ENCODE assay signal across 34 cellular contexts in the genomic region with DNA sequence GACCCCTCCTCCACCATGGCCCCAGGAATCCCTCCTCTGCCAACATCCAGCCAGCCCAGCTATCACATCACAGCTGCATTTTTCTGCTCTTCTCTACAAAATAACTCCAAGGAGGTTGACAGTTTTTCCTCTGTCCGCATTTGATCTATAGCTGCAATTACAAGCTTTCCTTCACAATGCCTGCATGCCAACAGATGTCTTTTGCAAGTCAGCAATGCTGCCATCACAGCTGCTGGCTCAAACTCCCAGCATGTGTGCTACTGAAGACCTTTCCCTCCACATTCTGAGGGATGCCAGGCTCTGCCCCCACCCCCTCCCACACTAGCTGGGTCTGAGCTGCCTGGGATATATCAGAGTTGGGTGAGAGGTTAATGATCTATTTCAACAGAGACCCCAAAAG.
"Had no signal": no experiment of that assay in that cellular context is flagged by ENCODE, and none has a peak within 500 bp of the region (broad histone marks: within the 10 kb centered on the region; RNA-seq: fewer than 3 reads in every experiment).

No MANE protein-coding gene starts in this region.

- H3K4me1 Mint-ChIP-seq: activated naive CD8-positive, alpha-beta T cell treated with anti-CD3 and anti-CD28 coated beads for 36 hours had no signal

- H3K27ac ChIP-seq: ascending aorta, cardiac muscle cell, gastroesophageal sphincter, hepatocyte, upper lobe of left lung, VCaP had no signal

- H3K9me3 ChIP-seq: adrenal gland, ascending aorta, gastroesophageal sphincter had no signal

- H3K4me3 Mint-ChIP-seq: activated CD4-positive, alpha-beta memory T cell treated with anti-CD3 and anti-CD28 coated beads for 36 hours; activated naive CD4-positive, alpha-beta T cell treated with anti-CD3 and anti-CD28 coated beads for 36 hours; activated naive CD8-positive, alpha-beta T cell treated with anti-CD3 and anti-CD28 coated beads for 36 hours; activated T-helper 1 cell treated with anti-CD3 and anti-CD28 coated beads, Interleukin-12 subunit alpha, Interleukin-12 subunit beta, Interleukin-2, Interleukin-4 antibody, amounts not matched to agents 30 ng/mL and 10 ng/mL and 1 ng/mL, durations not matched to agents 14 hours and 24 hours and 36 hours; brain; effector memory CD8-positive, alpha-beta T cell; naive thymus-derived CD8-positive, alpha-beta T cell; stimulated activated memory B cell treated with anti-CD40 and anti-IgM and Interleukin-4, amounts not matched to agents 10 μg/mL and 1 μg/mL and 100 μg/mL, for 72 hours; stimulated activated naive CD8-positive, alpha-beta T cell treated with anti-CD3 and anti-CD28 coated beads, Interleukin-15, amount 100 ng/mL, for 72 hours; T-helper 1 cell treated with Interleukin-12 subunit alpha and Interleukin-12 subunit beta and Interleukin-4 antibody, amounts not matched to agents 30 μg/mL and 1 μg/mL, for 36 hours had no signal

- H3K36me3 Mint-ChIP-seq: activated naive CD8-positive, alpha-beta T cell treated with anti-CD3 and anti-CD28 coated beads for 36 hours; brain had no signal

- DNase-seq: activated CD4-positive, alpha-beta memory T cell treated with anti-CD3 and anti-CD28 coated beads for 36 hours; activated CD4-positive, alpha-beta T cell treated with anti-CD3 and anti-CD28 coated beads for 48 hours; activated CD8-positive, alpha-beta memory T cell treated with anti-CD3 and anti-CD28 coated beads, Interleukin-2, amount 50 U/mL, for 4 hours; activated effector memory CD4-positive, alpha-beta T cell treated with anti-CD3 and anti-CD28 coated beads, Interleukin-2, amount 50 U/mL, for 16 hours; activated naive CD4-positive, alpha-beta T cell treated with anti-CD3 and anti-CD28 coated beads for 36 hours; activated naive CD8-positive, alpha-beta T cell treated with anti-CD3 and anti-CD28 coated beads for 36 hours; activated T-cell treated with anti-CD3 and anti-CD28 coated beads, Interleukin-2, amount 50 U/mL, for 1 hour; adrenal gland; cortex of kidney; effector memory CD8-positive, alpha-beta T cell; erythroblast; islet precursor cell; left cardiac atrium; mammary epithelial cell; midbrain; naive thymus-derived CD8-positive, alpha-beta T cell; posterior cingulate gyrus; right cardiac atrium; stimulated activated CD4-positive, alpha-beta T cell treated with anti-CD3 and anti-CD28 coated beads, Interleukin-12 subunit alpha, Interleukin-12 subunit beta, amount 100 ng/mL, for 4 hours; stimulated activated CD4-positive, alpha-beta T cell treated with anti-CD3 and anti-CD28 coated beads, Interleukin-4, amount 100 ng/mL, for 24 hours; stimulated activated naive CD8-positive, alpha-beta T cell treated with anti-CD3 and anti-CD28 coated beads, Interleukin-15, amount 100 ng/mL, for 72 hours; substantia nigra; T-helper 9 cell; upper lobe of left lung had no signal

- H3K36me3 ChIP-seq: adrenal gland, ascending aorta, cardiac muscle cell, gastroesophageal sphincter, upper lobe of left lung had no signal

- H3K4me3 ChIP-seq: adrenal gland, ascending aorta, cardiac muscle cell, gastroesophageal sphincter, hepatocyte, skin epidermis, upper lobe of left lung had no signal

- H3K27ac Mint-ChIP-seq: activated CD4-positive, alpha-beta memory T cell treated with anti-CD3 and anti-CD28 coated beads for 36 hours; activated naive CD4-positive, alpha-beta T cell treated with anti-CD3 and anti-CD28 coated beads for 36 hours; activated naive CD8-positive, alpha-beta T cell treated with anti-CD3 and anti-CD28 coated beads for 36 hours; activated T-helper 1 cell treated with anti-CD3 and anti-CD28 coated beads, Interleukin-12 subunit alpha, Interleukin-12 subunit beta, Interleukin-2, Interleukin-4 antibody, amounts not matched to agents 30 ng/mL and 10 ng/mL and 1 ng/mL, durations not matched to agents 14 hours and 24 hours and 36 hours; effector memory CD8-positive, alpha-beta T cell; stimulated activated memory B cell treated with anti-CD40 and anti-IgM and Interleukin-4, amounts not matched to agents 10 μg/mL and 1 μg/mL and 100 μg/mL, for 72 hours; stimulated activated naive CD8-positive, alpha-beta T cell treated with anti-CD3 and anti-CD28 coated beads, Interleukin-15, amount 100 ng/mL, for 72 hours; T-helper 1 cell treated with Interleukin-12 subunit alpha and Interleukin-12 subunit beta and Interleukin-4 antibody, amounts not matched to agents 30 μg/mL and 1 μg/mL, for 36 hours had no signal

- H3K27me3 ChIP-seq: adrenal gland, ascending aorta, cardiac muscle cell, gastroesophageal sphincter, hepatocyte, upper lobe of left lung had no signal
